In genomic region chr6:121033091-121033490, GRCh38 we compare ENCODE assay signal across 24 cellular contexts.
DNase-seq lines count a peak whose midpoint lies in the region; FAIRE-seq and TF ChIP-seq lines count a peak whose summit lies in the region.
"Had no signal": no experiment of that assay in that cellular context is flagged by ENCODE, and none has a peak within 500 bp of the region (broad histone marks: within the 10 kb centered on the region; RNA-seq: fewer than 3 reads in every experiment).

No MANE protein-coding gene starts in this region.

- no peak overlapping the region for H3K27ac Mint-ChIP-seq in activated T-helper 1 cell treated with anti-CD3 and anti-CD28 coated beads, Interleukin-12 subunit alpha, Interleukin-12 subunit beta, Interleukin-2, Interleukin-4 antibody, amounts not matched to agents 30 ng/mL and 10 ng/mL and 1 ng/mL, durations not matched to agents 14 hours and 24 hours and 36 hours
- H3K27ac Mint-ChIP-seq in CD8-positive, alpha-beta memory T cell: no peak overlapping the region
- H3K27ac Mint-ChIP-seq: CD14-positive monocyte; CD4-positive, alpha-beta T cell had no signal

- H3K9me3 Mint-ChIP-seq in activated T-helper 1 cell treated with anti-CD3 and anti-CD28 coated beads, Interleukin-12 subunit alpha, Interleukin-12 subunit beta, Interleukin-2, Interleukin-4 antibody, amounts not matched to agents 30 ng/mL and 10 ng/mL and 1 ng/mL, durations not matched to agents 14 hours and 24 hours and 36 hours: no peaks in the 10 kb centered on the region
- no peaks in the 10 kb centered on the region for H3K9me3 Mint-ChIP-seq in CD8-positive, alpha-beta memory T cell
- H3K9me3 Mint-ChIP-seq: CD4-positive, alpha-beta T cell had no signal

- no peak overlapping the region for H3K4me3 ChIP-seq in kidney (ENCODE audit: low read length in 2 of 2)
- H3K4me3 ChIP-seq in CD8-positive, alpha-beta memory T cell (ENCODE audit: low read length): no peak overlapping the region
- H3K4me3 ChIP-seq: A549; BLaER1 treated with 17β-estradiol and CSF1 and Interleukin-3, amounts not matched to agents 10 nM and 100 nM; HAP-1 had no signal

- DNase-seq in kidney: no peak
- DNase-seq in activated T-helper 1 cell treated with anti-CD3 and anti-CD28 coated beads, Interleukin-12 subunit alpha, Interleukin-12 subunit beta, Interleukin-2, Interleukin-4 antibody, amounts not matched to agents 30 ng/mL and 10 ng/mL and 1 ng/mL, durations not matched to agents 14 hours and 24 hours and 36 hours (ENCODE audit: low spot score): no peak
- DNase-seq in NCI-H1048 (lab: John Stamatoyannopoulos, UW): no peak
- DNase-seq in CD8-positive, alpha-beta memory T cell: no peak
- no peak for DNase-seq in NCI-H2196 (lab: John Stamatoyannopoulos, UW; ENCODE audit: unreplicated experiment)
- DNase-seq: ACHN; AML-193; BE2C; Calu3; CD4-positive, alpha-beta T cell; COR-L47; DMS53; DMS79 treated with DMSO at 0.1 percent for 48 hours; GOT3 had no signal

- no peak overlapping the region for H3K9ac ChIP-seq in kidney (ENCODE audit: low read length in 2 of 2)
- H3K9ac ChIP-seq: BLaER1 treated with 17β-estradiol and CSF1 and Interleukin-3, amounts not matched to agents 10 nM and 100 nM had no signal

- no peak for TF ChIP-seq CTCF in kidney (IDR thresholded peaks at IDR 0.05; ENCODE audit: borderline replicate concordance, extremely low read depth, insufficient read depth)

- intact Hi-C loops in kidney (cut with DNase I): no loop called here
- intact Hi-C loops in activated T-helper 1 cell treated with anti-CD3 and anti-CD28 coated beads, Interleukin-12 subunit alpha, Interleukin-12 subunit beta, Interleukin-2, Interleukin-4 antibody, amounts not matched to agents 30 ng/mL and 10 ng/mL and 1 ng/mL, durations not matched to agents 14 hours and 24 hours and 36 hours (cut with micrococcal nuclease): no loop called here

- CTCF ChIA-PET in CD8-positive, alpha-beta memory T cell (lab: Charles Lee): no interaction called here

- no peaks in the 10 kb centered on the region for H3K4me1 ChIP-seq in kidney (ENCODE audit: control insufficient read depth in 1 of 2, insufficient read depth in 1 of 2, low read depth in 1 of 2, low read length in 2 of 2)
- no peaks in the 10 kb centered on the region for H3K4me1 ChIP-seq in CD8-positive, alpha-beta memory T cell (ENCODE audit: insufficient read depth, low read length)
- H3K4me1 ChIP-seq: A549; BE2C; BLaER1 treated with 17β-estradiol and CSF1 and Interleukin-3, amounts not matched to agents 10 nM and 100 nM; HAP-1 had no signal

- H3K27me3 Mint-ChIP-seq in activated T-helper 1 cell treated with anti-CD3 and anti-CD28 coated beads, Interleukin-12 subunit alpha, Interleukin-12 subunit beta, Interleukin-2, Interleukin-4 antibody, amounts not matched to agents 30 ng/mL and 10 ng/mL and 1 ng/mL, durations not matched to agents 14 hours and 24 hours and 36 hours (ENCODE audit: insufficient read depth): no peaks in the 10 kb centered on the region
- H3K27me3 Mint-ChIP-seq in CD8-positive, alpha-beta memory T cell: no peaks in the 10 kb centered on the region
- H3K27me3 Mint-ChIP-seq: CD4-positive, alpha-beta T cell had no signal

- no peaks in the 10 kb centered on the region for H3K27me3 ChIP-seq in CD8-positive, alpha-beta memory T cell (ENCODE audit: insufficient read depth, low read length, poor library complexity, severe bottlenecking)
- H3K27me3 ChIP-seq: BE2C; BLaER1 treated with 17β-estradiol and CSF1 and Interleukin-3, amounts not matched to agents 10 nM and 100 nM had no signal

- FAIRE-seq in A204.1 (lab: Jason Lieb, UNC) (peak; percentile 89), TTC549 (lab: Jason Lieb, UNC) (peak; percentile 56), endometrium (lab: Jason Lieb, UNC) (peak; percentile 89), kidney (lab: Jason Lieb, UNC) (peak; percentile 90)
- FAIRE-seq: A549, GM12892, H54 had no signal

- H3K9me3 ChIP-seq in kidney (ENCODE audit: control insufficient read depth in 1 of 2, low read length in 2 of 2): no peaks in the 10 kb centered on the region
- no peaks in the 10 kb centered on the region for H3K9me3 ChIP-seq in CD8-positive, alpha-beta memory T cell (ENCODE audit: low read length)
- H3K9me3 ChIP-seq: A549; BE2C; BLaER1 treated with 17β-estradiol and CSF1 and Interleukin-3, amounts not matched to agents 10 nM and 100 nM; HAP-1 had no signal

- no peak overlapping the region for H3K27ac ChIP-seq in kidney (ENCODE audit: low read depth in 2 of 2, low read length in 2 of 2)
- H3K27ac ChIP-seq in CD8-positive, alpha-beta memory T cell (ENCODE audit: low read depth, low read length): no peak overlapping the region
- H3K27ac ChIP-seq: 22Rv1; A549; BLaER1 treated with 17β-estradiol and CSF1 and Interleukin-3, amounts not matched to agents 10 nM and 100 nM had no signal

- no peaks in the 10 kb centered on the region for H3K4me1 Mint-ChIP-seq in activated T-helper 1 cell treated with anti-CD3 and anti-CD28 coated beads, Interleukin-12 subunit alpha, Interleukin-12 subunit beta, Interleukin-2, Interleukin-4 antibody, amounts not matched to agents 30 ng/mL and 10 ng/mL and 1 ng/mL, durations not matched to agents 14 hours and 24 hours and 36 hours (ENCODE audit: low read depth)
- no peaks in the 10 kb centered on the region for H3K4me1 Mint-ChIP-seq in CD8-positive, alpha-beta memory T cell
- H3K4me1 Mint-ChIP-seq: CD14-positive monocyte had no signal

- no peaks in the 10 kb centered on the region for H3K36me3 Mint-ChIP-seq in activated T-helper 1 cell treated with anti-CD3 and anti-CD28 coated beads, Interleukin-12 subunit alpha, Interleukin-12 subunit beta, Interleukin-2, Interleukin-4 antibody, amounts not matched to agents 30 ng/mL and 10 ng/mL and 1 ng/mL, durations not matched to agents 14 hours and 24 hours and 36 hours (ENCODE audit: low read depth)
- H3K36me3 Mint-ChIP-seq in CD8-positive, alpha-beta memory T cell: no peaks in the 10 kb centered on the region
- H3K36me3 Mint-ChIP-seq: CD14-positive monocyte had no signal

- H3K36me3 ChIP-seq in kidney (ENCODE audit: control insufficient read depth in 1 of 2, insufficient read depth in 2 of 2, low read length in 2 of 2): no peaks in the 10 kb centered on the region
- H3K36me3 ChIP-seq in CD8-positive, alpha-beta memory T cell (ENCODE audit: insufficient read depth, low read length): no peaks in the 10 kb centered on the region
- H3K36me3 ChIP-seq: BE2C; BLaER1 treated with 17β-estradiol and CSF1 and Interleukin-3, amounts not matched to agents 10 nM and 100 nM; HAP-1 had no signal

- POLR2A ChIA-PET in CD8-positive, alpha-beta memory T cell (lab: Charles Lee): no interaction called here

- H3K4me3 Mint-ChIP-seq in activated T-helper 1 cell treated with anti-CD3 and anti-CD28 coated beads, Interleukin-12 subunit alpha, Interleukin-12 subunit beta, Interleukin-2, Interleukin-4 antibody, amounts not matched to agents 30 ng/mL and 10 ng/mL and 1 ng/mL, durations not matched to agents 14 hours and 24 hours and 36 hours: no peak overlapping the region
- H3K4me3 Mint-ChIP-seq in CD8-positive, alpha-beta memory T cell: no peak overlapping the region
- H3K4me3 Mint-ChIP-seq: CD14-positive monocyte; CD4-positive, alpha-beta T cell had no signal
